ENCODE assay signal across 8 cellular contexts in genomic region chr7:36390199-36391090, GRCh38. TPM values are rescaled to one million over a fixed set of nuclear protein-coding genes. Genes with fewer than 3 reads are reported as not detected.
DNase-seq lines count a peak whose midpoint lies in the region; ATAC-seq, FAIRE-seq and TF ChIP-seq lines count a peak whose summit lies in the region.

No MANE protein-coding gene starts in this region.

- peak overlapping the region; percentile 95 for H3K9ac ChIP-seq in iPS-20b (ENCODE audit: low read depth, low read length)

- peak; percentile 21 for ATAC-seq in HG02798 (IDR thresholded peaks at IDR 0.05; ENCODE audit: poor library complexity, unreplicated experiment)

- H3K27ac ChIP-seq in brain microvascular endothelial cell (peak overlapping the region; percentile 93), iPS-20b (ENCODE audit: low read length) (peak overlapping the region; percentile 63), small intestine (ENCODE audit: low read depth in 1 of 2, low read length in 1 of 2) (peak overlapping the region in 1 of 2 donors; percentile 62)

- peak overlapping the region; percentile 77 for H3K4me3 ChIP-seq in brain microvascular endothelial cell (ENCODE audit: low read depth, low read length)
- H3K4me3 ChIP-seq in iPS-20b (ENCODE audit: low read length), result peak overlapping the region; percentile 99
- H3K4me3 ChIP-seq in small intestine (ENCODE audit: low read depth in 1 of 2, low read length in 2 of 2), result peak overlapping the region; percentile 58 to 90

- H3K9me3 ChIP-seq in iPS-20b (ENCODE audit: insufficient read depth, low read depth, low read length), result peaks cover 5% of the 10 kb centered on the region; the same call in 1 of the 2 replicates
- no peaks in the 10 kb centered on the region for H3K9me3 ChIP-seq in small intestine (ENCODE audit: control insufficient read depth, low read depth)

- H3K27me3 ChIP-seq in brain microvascular endothelial cell (replicated peaks) (no peaks in the 10 kb centered on the region), iPS-20b (ENCODE audit: insufficient read depth, low read length) (no peaks in the 10 kb centered on the region), small intestine (ENCODE audit: control insufficient read depth in 2 of 2, insufficient read depth in 2 of 2, low read length in 2 of 2) (no peaks in the 10 kb centered on the region)

- TF ChIP-seq CTCF in brain microvascular endothelial cell (IDR thresholded peaks at IDR 0.05; ENCODE audit: low read depth, low read length, missing control alignments), result peak; percentile 21

- WGBS in small intestine, 3 donors, result 2% methylated on average over 26 of the region's 26 CpGs

- in situ Hi-C loops in brain microvascular endothelial cell (cut with HindIII; ENCODE audit: low pct_ligation_motif_present, low sequenced_read_pairs), result no loop called here

- H3K36me3 ChIP-seq in brain microvascular endothelial cell (replicated peaks) (no peaks in the 10 kb centered on the region), iPS-20b (ENCODE audit: insufficient read depth, low read depth, low read length) (0 out of 2 replicates have a peak, but pooled peaks cover under 1% of the 10 kb centered on the region), small intestine (ENCODE audit: control insufficient read depth in 2 of 2, insufficient read depth in 2 of 2, low read length in 2 of 2) (no peaks in the 10 kb centered on the region)

- no peak for FAIRE-seq in small intestine (lab: Jason Lieb, UNC)

- H3K4me1 ChIP-seq in iPS-20b (ENCODE audit: insufficient read depth, low read length) (peaks cover 33% of the 10 kb centered on the region), small intestine (ENCODE audit: control insufficient read depth in 2 of 2, insufficient read depth in 1 of 2, low read depth in 1 of 2, low read length in 1 of 2) (no peaks in the 10 kb centered on the region)

- DNase-seq in NCI-H187 (lab: John Stamatoyannopoulos, UW) (peak; percentile 41 to 63), NCI-H187 treated with DMSO at 0.1 percent for 48 hours (lab: John Stamatoyannopoulos, UW) (no peak), NCI-H128 (lab: John Stamatoyannopoulos, UW; ENCODE audit: unreplicated experiment) (peak; percentile 43), SW 1271 (lab: John Stamatoyannopoulos, UW) (peak; percentile 47 to 81), brain microvascular endothelial cell (peak; percentile 87), small intestine (peak; percentile 84)

RNA-seq across cellular contexts. Expression of gene ANLN, which starts 0.8 kb away (rescaled TPM):
- 10 to 100 TPM in 1 of 3 donors, 1 to 10 TPM in 2; 1.1 to 12.8 (median 3.1) TPM for polyA plus RNA-seq in small intestine
